ENCODE assay signal across 8 cellular contexts in genomic region chr13:30551194-30551593, GRCh38.
DNase-seq lines count a peak whose midpoint lies in the region; ATAC-seq, FAIRE-seq and TF ChIP-seq lines count a peak whose summit lies in the region.

No MANE protein-coding gene starts in this region.

- H3K23ac ChIP-seq in H1 (ENCODE audit: insufficient read length), result no peak overlapping the region

- H3K9ac ChIP-seq in H1 (replicated peaks in 1 of 4; ENCODE audit: extremely low read depth in 1 of 4, low read depth in 3 of 4, low read length in 3 of 4), result no peak overlapping the region

- no peak for TF ChIP-seq EP300 in H1 (IDR thresholded peaks at IDR 0.05; ENCODE audit: borderline replicate concordance in 1 of 2, low read depth in 2 of 2, low read length in 2 of 2)

- H3K27me3 ChIP-seq in H1 (replicated peaks in 1 of 4; ENCODE audit: control insufficient read depth in 3 of 4, extremely low read depth in 1 of 4, insufficient read depth in 3 of 4, low read length in 3 of 4), result no peaks in the 10 kb centered on the region
- H3K27me3 ChIP-seq in psoas muscle (ENCODE audit: insufficient read depth in 3 of 3, low read length in 2 of 3), result no peaks in the 10 kb centered on the region
- no peaks in the 10 kb centered on the region for H3K27me3 ChIP-seq in aorta (ENCODE audit: control insufficient read depth in 1 of 2, insufficient read depth in 2 of 2, low read length in 1 of 2)

- no peak overlapping the region for H3K4ac ChIP-seq in H1 (replicated peaks; ENCODE audit: insufficient read length, low read depth, low read length)

- no peak overlapping the region for H2BK20ac ChIP-seq in H1 (ENCODE audit: low read length)

- H2AFZ ChIP-seq in H1 (ENCODE audit: low read length), result no peak overlapping the region

- peak; percentile 82 to 86 for TF ChIP-seq RAD21 in H1 (IDR thresholded peaks at IDR 0.05 in 1 of 2, conservative IDR thresholded peaks at IDR 0.05 in 1 of 2; ENCODE audit: low read depth in 2 of 2, low read length in 2 of 2)

- H3K4me3 ChIP-seq in H1 (ENCODE audit: extremely low read depth in 1 of 4, insufficient read depth in 2 of 4, low read depth in 3 of 4, low read length in 4 of 4) (no peak overlapping the region), psoas muscle (no peak overlapping the region), aorta (ENCODE audit: low read length in 2 of 2) (no peak overlapping the region), lower leg skin (ENCODE audit: low read depth, poor library complexity, severe bottlenecking) (no peak overlapping the region)

- no peak overlapping the region for H3K18ac ChIP-seq in H1 (ENCODE audit: extremely low read depth, low read length)

- H3K9me3 ChIP-seq in H1 (ENCODE audit: insufficient read depth in 2 of 2, low read depth in 1 of 2, low read length in 1 of 2) (no peaks in the 10 kb centered on the region), psoas muscle (no peaks in the 10 kb centered on the region), aorta (ENCODE audit: control insufficient read depth, low read length) (no peaks in the 10 kb centered on the region)

- H3K14ac ChIP-seq in H1 (ENCODE audit: insufficient read length), result no peak overlapping the region

- POLR2A ChIA-PET in H1 (lab: Charles Lee; ENCODE audit: partially characterized antibody), result interaction anchor here (1.4 to 3.2 kb wide), 2 partner anchors 85 to 86 kb away, joined by 4 to 12 read pairs; partner anchors contain the start of gene HMGB1

- DNase-seq in DMS53 (lab: John Stamatoyannopoulos, UW) (peak; percentile 59), NOMO-1 treated with DMSO at 0.1 percent for 48 hours (lab: John Stamatoyannopoulos, UW; ENCODE audit: unreplicated experiment) (peak; percentile 46), H1 (ENCODE audit: low read depth in 1 of 2, low spot score in 2 of 2) (no peak), psoas muscle (no peak), omental fat pad (ENCODE audit: low spot score) (no peak), aorta (no peak), lower leg skin (ENCODE audit: low spot score in 2 of 2) (no peak)

- no peak overlapping the region for H2BK120ac ChIP-seq in H1 (replicated peaks; ENCODE audit: low read depth, low read length)

- CTCF ChIA-PET in H1 (lab: Charles Lee; ENCODE audit: partially characterized antibody), result interaction anchor here (0.9 kb wide), 1 partner anchor 25 kb away, joined by 3 read pairs; no protein-coding TSS in a partner anchor

- no peak overlapping the region for H2BK15ac ChIP-seq in H1 (ENCODE audit: low read length)

- ATAC-seq in GM21528 (IDR thresholded peaks at IDR 0.05; ENCODE audit: low FRiP score, unreplicated experiment) (peak; percentile 55), psoas muscle (peak in 2 of 4 donors; percentile 63 to 69), omental fat pad (ENCODE audit: low FRiP score) (no peak), aorta (ENCODE audit: low FRiP score) (no peak)

- H3K23me2 ChIP-seq in H1 (ENCODE audit: low read depth, low read length), result no peaks in the 10 kb centered on the region

- no peak overlapping the region for H2AK5ac ChIP-seq in H1 (ENCODE audit: low read depth, low read length)

- FAIRE-seq in H1 (lab: Jason Lieb, UNC), result peak; percentile 78

- H4K5ac ChIP-seq in H1 (ENCODE audit: insufficient read length, low read depth, low read length), result no peak overlapping the region

- no peak overlapping the region for H3K56ac ChIP-seq in H1 (replicated peaks; ENCODE audit: insufficient read length, low read depth, low read length)

- no peak overlapping the region for H4K8ac ChIP-seq in H1 (ENCODE audit: extremely low read depth, insufficient read depth, low read length)

- no peak overlapping the region for H4K91ac ChIP-seq in H1 (replicated peaks; ENCODE audit: insufficient read length, low read length)

- no peak overlapping the region for H2BK5ac ChIP-seq in H1 (ENCODE audit: low read depth, low read length)

- no peak overlapping the region for H2BK12ac ChIP-seq in H1 (ENCODE audit: low read depth, low read length)

- TF ChIP-seq CTCF in H1 (IDR thresholded peaks at IDR 0.05; ENCODE audit: control extremely low read depth in 1 of 3, insufficient read depth in 1 of 3, low read depth in 1 of 3, low read length in 3 of 3), result peak in 2 of 3 experiments; percentile 56 to 65; a peak in 3 of 4 replicates
- TF ChIP-seq CTCF in psoas muscle (IDR thresholded peaks at IDR 0.05), result peak; percentile 30
- TF ChIP-seq CTCF in omental fat pad (IDR thresholded peaks at IDR 0.05), result no peak
- no peak for TF ChIP-seq CTCF in lower leg skin (IDR thresholded peaks at IDR 0.05)

- H3K79me2 ChIP-seq in H1 (ENCODE audit: control insufficient read depth in 1 of 2, insufficient read depth in 2 of 2, low read length in 2 of 2), result no peaks in the 10 kb centered on the region

- no peak overlapping the region for H3K27ac ChIP-seq in H1 (ENCODE audit: low read depth, low read length)
- H3K27ac ChIP-seq in psoas muscle, result no peak overlapping the region
- H3K27ac ChIP-seq in aorta (ENCODE audit: low read depth in 1 of 2, low read length in 2 of 2), result no peak overlapping the region

- no peak for TF ChIP-seq POLR2A in H1 (IDR thresholded peaks at IDR 0.05; ENCODE audit: control extremely low read depth in 1 of 2, low read depth in 2 of 2, low read length in 2 of 2)
- TF ChIP-seq POLR2A in lower leg skin (IDR thresholded peaks at IDR 0.05), result no peak

- no peaks in the 10 kb centered on the region for H3K79me1 ChIP-seq in H1 (ENCODE audit: low read depth, low read length)

- H3K36me3 ChIP-seq in H1 (ENCODE audit: control insufficient read depth in 2 of 4, insufficient read depth in 4 of 4, low read length in 3 of 4) (no peaks in the 10 kb centered on the region), psoas muscle (ENCODE audit: insufficient read depth in 1 of 2, low read depth in 1 of 2) (no peaks in the 10 kb centered on the region), aorta (ENCODE audit: control insufficient read depth in 1 of 2, insufficient read depth in 2 of 2, low read length in 1 of 2) (no peaks in the 10 kb centered on the region)

- WGBS in H1 (ENCODE audit: extremely low coverage in 1 of 2, insufficient coverage in 1 of 2, insufficient read length in 1 of 2, insufficient replicate concordance in 2 of 2, low coverage in 1 of 2, low lambda C conversion rate in 2 of 2, missing lambda C conversion rate in 1 of 2), 2 experiments, result 78% methylated on average over 2 of the region's 2 CpGs; no CpG with 5 or more reads in 1 of the 2 experiments
- WGBS in psoas muscle, 3 donors, result 69 to 86% (median 76%) methylated on average over 2 of the region's 2 CpGs
- WGBS in aorta, 2 donors, result 82 to 87% methylated on average over 2 of the region's 2 CpGs
- 49 to 54% methylated on average over 2 of the region's 2 CpGs for WGBS in lower leg skin, 2 donors

- H3K4me2 ChIP-seq in H1 (ENCODE audit: insufficient read depth in 1 of 2, low read depth in 2 of 2, low read length in 2 of 2), result no peak overlapping the region

- no peaks in the 10 kb centered on the region for H3K4me1 ChIP-seq in H1 (replicated peaks in 1 of 4; ENCODE audit: control insufficient read depth in 3 of 4, insufficient read depth in 4 of 4, low read length in 3 of 4)
- H3K4me1 ChIP-seq in psoas muscle, result peaks cover 4% of the 10 kb centered on the region
- H3K4me1 ChIP-seq in aorta (ENCODE audit: control insufficient read depth in 1 of 2, insufficient read depth in 2 of 2, low read length in 2 of 2), result no peaks in the 10 kb centered on the region

- intact Hi-C loops in psoas muscle (cut with DNase I), result no loop called here
- intact Hi-C loops in aorta (cut with DNase I), result no loop called here
- intact Hi-C loops in lower leg skin (cut with DNase I; ENCODE audit: low total_unique reads), result no loop called here

- no peaks in the 10 kb centered on the region for H4K20me1 ChIP-seq in H1 (replicated peaks in 1 of 2; ENCODE audit: control insufficient read depth in 1 of 2, insufficient read depth in 2 of 2, low read length in 2 of 2)

Comparison
In these comparisons a context has a peak if more than half of its experiments do, and no peak if none do; other contexts are left out.
1. DNase-seq: peak in DMS53 (single experiment) and NOMO-1 treated with DMSO at 0.1 percent for 48 hours (single experiment); none in H1 (0 of 2), psoas muscle (0 of 2), omental fat pad (single experiment), aorta (0 of 2) and lower leg skin (0 of 2).
2. CTCF ChIP-seq: peak in H1 (2 of 3) and psoas muscle (single experiment); none in omental fat pad (0 of 3) and lower leg skin (0 of 3).